ENCODE assay signal across 8 cellular contexts in the genomic region with DNA sequence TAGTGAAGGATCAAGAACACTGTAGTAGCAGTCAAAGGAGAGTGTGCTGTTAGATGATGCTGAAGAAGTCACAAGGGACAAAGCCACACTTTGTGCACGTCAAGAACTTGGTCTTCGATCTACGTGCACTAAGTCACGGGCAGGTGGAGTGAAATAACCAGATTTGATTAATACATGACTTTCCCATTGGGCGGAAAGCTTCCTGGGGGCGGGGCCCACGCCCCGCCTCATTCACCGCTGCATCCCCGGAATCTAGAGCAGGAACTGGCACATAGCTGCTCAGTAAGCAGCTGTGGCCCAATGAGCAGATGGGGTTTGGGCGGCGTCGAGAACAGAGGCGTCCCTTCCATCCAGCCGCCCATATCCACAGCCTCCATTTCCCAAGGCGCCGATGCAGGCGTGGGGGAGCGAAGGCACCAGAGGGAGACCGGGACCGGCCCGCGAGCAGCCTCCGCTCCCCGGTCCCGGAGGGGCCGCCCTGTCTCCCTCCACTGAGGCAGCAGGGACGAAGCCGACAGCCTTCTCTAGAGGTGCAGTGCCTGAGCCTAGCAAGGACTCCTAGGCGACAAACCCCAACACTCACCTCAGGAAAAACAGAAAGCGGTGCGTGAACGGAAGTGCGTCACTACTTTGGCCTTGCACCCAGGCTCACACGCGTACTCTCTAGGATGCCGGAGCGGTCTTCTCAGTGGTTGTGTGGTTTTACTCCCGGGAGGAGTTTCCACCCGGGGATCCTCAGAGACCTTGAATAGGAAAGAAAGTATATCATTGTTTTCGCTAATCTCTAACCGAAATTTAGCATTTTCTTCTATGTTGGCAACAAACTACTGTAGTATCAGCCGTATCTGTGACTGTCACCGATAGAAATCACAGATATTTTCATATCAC. TPM values are rescaled to one million over a fixed set of nuclear protein-coding genes. Genes with fewer than 3 reads are reported as not detected.
DNase-seq lines count a peak whose midpoint lies in the region; ATAC-seq, FAIRE-seq and TF ChIP-seq lines count a peak whose summit lies in the region.

No MANE protein-coding gene starts in this region.

- DNase-seq in COR-L47 (lab: John Stamatoyannopoulos, UW) (peak; percentile 81), HTR-8/SVneo (ENCODE audit: insufficient read length, low spot score) (peak; percentile 97), NOMO-1 treated with dmso at 0.1 percent for 144 hours (lab: John Stamatoyannopoulos, UW; ENCODE audit: unreplicated experiment) (peak; percentile 80), endothelial cell of umbilical vein (ENCODE audit: low read depth, low spot score) (peak; percentile 88), midbrain (lab: John Stamatoyannopoulos, UW) (peak; percentile 93)
- DNase-seq in activated CD8-positive, alpha-beta memory T cell treated with anti-CD3 and anti-CD28 coated beads, Interleukin-2, amount 50 U/mL, for 48 hours, result peak; percentile 84
- DNase-seq in stimulated activated CD8-positive, alpha-beta memory T cell treated with anti-CD3 and anti-CD28 coated beads, Interleukin-15, amount 100 ng/mL, for 48 hours (ENCODE audit: low read depth in 2 of 2), result peak; percentile 68 to 75

- H3K27me3 ChIP-seq in endothelial cell of umbilical vein (ENCODE audit: control insufficient read depth in 2 of 2, insufficient read depth in 2 of 2, low read length in 2 of 2), result no peaks in the 10 kb centered on the region

- peak; percentile 70 for TF ChIP-seq POLR2A in endothelial cell of umbilical vein (IDR thresholded peaks at IDR 0.05; ENCODE audit: low read depth, low read length)

- H3K4me2 ChIP-seq in endothelial cell of umbilical vein (ENCODE audit: insufficient read depth, low read length), result peak overlapping the region; percentile 93

- no peaks in the 10 kb centered on the region for H3K36me3 ChIP-seq in endothelial cell of umbilical vein (ENCODE audit: control insufficient read depth in 2 of 2, extremely low read depth in 1 of 2, insufficient read depth in 2 of 2, low read length in 2 of 2)

- intact Hi-C loops in endothelial cell of umbilical vein (cut with micrococcal nuclease), result loop anchor here (1.0 to 5.0 kb wide), 2 partner anchors 22 to 128 kb away; partner anchors contain the start of gene ZNF23

- peak overlapping the region; percentile 90 for H3K9ac ChIP-seq in endothelial cell of umbilical vein (replicated peaks; ENCODE audit: extremely low read depth, insufficient read depth, low read length)

- H4K20me1 ChIP-seq in endothelial cell of umbilical vein (replicated peaks; ENCODE audit: control insufficient read depth, extremely low read depth, insufficient read depth, low read length), result no peaks in the 10 kb centered on the region

- peak; percentile 99 for FAIRE-seq in HTR-8/SVneo (lab: Jason Lieb, UNC)
- FAIRE-seq in endothelial cell of umbilical vein (lab: Jason Lieb, UNC), result peak; percentile 100

- peak overlapping the region; percentile 76 for H3K27ac ChIP-seq in endothelial cell of umbilical vein (ENCODE audit: insufficient read depth, low read depth, low read length)

- H2AFZ ChIP-seq in endothelial cell of umbilical vein (ENCODE audit: low read depth, low read length), result peak overlapping the region; percentile 94

- H3K9me1 ChIP-seq in endothelial cell of umbilical vein (replicated peaks; ENCODE audit: control insufficient read depth, extremely low read depth, insufficient read depth, low read length), result no peaks in the 10 kb centered on the region

- BruUV-seq in endothelial cell of umbilical vein (replicated peaks; lab: Mats Ljungman, UMichigan), result TSS peak; percentile 83

- peak; percentile 89 for ATAC-seq in GM21381 (IDR thresholded peaks at IDR 0.05; ENCODE audit: unreplicated experiment)

- no peaks in the 10 kb centered on the region for H3K79me2 ChIP-seq in endothelial cell of umbilical vein (ENCODE audit: control insufficient read depth, insufficient read depth, low read length)

- no peaks in the 10 kb centered on the region for H3K9me3 ChIP-seq in endothelial cell of umbilical vein (replicated peaks; ENCODE audit: control insufficient read depth, insufficient read depth, low read length)

- peaks cover 4% of the 10 kb centered on the region for H3K4me1 ChIP-seq in endothelial cell of umbilical vein (ENCODE audit: control insufficient read depth, extremely low read depth, insufficient read depth, low read length)

- H3K4me3 ChIP-seq in endothelial cell of umbilical vein (replicated peaks in 1 of 3; ENCODE audit: insufficient read depth in 1 of 3, low read depth in 1 of 3, low read length in 3 of 3), result peak overlapping the region; percentile 16 to 80 (median 67)

- CTCF ChIA-PET in endothelial cell of umbilical vein (lab: Charles Lee), result interaction anchor here (1.1 to 1.4 kb wide), 4 partner anchors 15 to 72 kb away, joined by 4 to 7 read pairs (median 6); partner anchors contain the start of gene ZNF23

- POLR2A ChIA-PET in endothelial cell of umbilical vein (lab: Charles Lee), result interaction anchor here (0.6 to 1.4 kb wide), 3 partner anchors 22 to 151 kb away, joined by 4 to 8 read pairs (median 5); partner anchors contain the start of gene ZNF23

- TF ChIP-seq CTCF in endothelial cell of umbilical vein (IDR thresholded peaks at IDR 0.05; ENCODE audit: extremely low read depth in 1 of 2, insufficient read depth in 1 of 2, low read depth in 1 of 2, low read length in 2 of 2), result no peak

- dilution Hi-C loops in endothelial cell of umbilical vein (cut with MboI; ENCODE audit: extremely low pct_ligation_motif_present, low sequenced_read_pairs), result no loop called here

TF ChIP-seq in endothelial cell of umbilical vein, 7 proteins besides CTCF, POLR2A, EP300 and RAD21:
- TF ChIP-seq JUN (IDR thresholded peaks at IDR 0.05; ENCODE audit: borderline replicate concordance, insufficient read depth, insufficient read length, low read depth) (no peak), POLR2AphosphoS5 (IDR thresholded peaks at IDR 0.05; ENCODE audit: insufficient read depth, low read depth, low read length) (peak; percentile 61), FOS (IDR thresholded peaks at IDR 0.05; ENCODE audit: borderline replicate concordance, insufficient read depth, low read length) (no peak), EZH2 (IDR thresholded peaks at IDR 0.05; ENCODE audit: borderline replicate concordance, low read depth, low read length, severe bottlenecking) (no peak), MYC (IDR thresholded peaks at IDR 0.05; ENCODE audit: low read depth, low read length) (no peak), MAX (IDR thresholded peaks at IDR 0.05; ENCODE audit: insufficient read depth, insufficient read length) (no peak), GATA2 (IDR thresholded peaks at IDR 0.05; ENCODE audit: insufficient read depth, insufficient read length, low read depth, low read length) (no peak)

RNA-seq across cellular contexts. Expression of gene ZNF19, which starts 4.9 kb away (rescaled TPM):
- 2.3 and 2.6 TPM in 2 replicates for total RNA-seq in endothelial cell of umbilical vein
- polyA plus RNA-seq in endothelial cell of umbilical vein, result 0.64 and 0.98 TPM in 2 replicates
- polyA plus RNA-seq in endothelial cell of umbilical vein (2011; cell fraction: cytosol; rRNA removed), result 0.35 and 0.62 TPM in 2 replicates
- 2.6 and 2.8 TPM in 2 replicates for polyA plus RNA-seq in endothelial cell of umbilical vein (2011; cell fraction: nucleus; rRNA removed)
- polyA plus RNA-seq in endothelial cell of umbilical vein (2012), result 0.72 and 0.95 TPM in 2 replicates
- polyA minus RNA-seq in endothelial cell of umbilical vein, result 3.1 and 3.5 TPM in 2 replicates
- polyA minus RNA-seq in endothelial cell of umbilical vein (2011; cell fraction: cytosol; rRNA and poly(A)+ RNA removed), result 0.41 TPM
- 8.0 and 8.3 TPM in 2 replicates for polyA minus RNA-seq in endothelial cell of umbilical vein (2011; cell fraction: nucleus; rRNA and poly(A)+ RNA removed)

RNA-seq across cellular contexts. Expression of gene ZNF23, which starts 22.2 kb away (rescaled TPM):
- 4.7 and 6.4 TPM in 2 replicates for total RNA-seq in endothelial cell of umbilical vein
- polyA plus RNA-seq in endothelial cell of umbilical vein, result 2.1 TPM in 2 replicates
- polyA plus RNA-seq in endothelial cell of umbilical vein (2011; cell fraction: cytosol; rRNA removed), result 2.6 and 2.9 TPM in 2 replicates
- 5.0 and 7.5 TPM in 2 replicates for polyA plus RNA-seq in endothelial cell of umbilical vein (2011; cell fraction: nucleus; rRNA removed)
- polyA plus RNA-seq in endothelial cell of umbilical vein (2012), result 7.8 and 8.6 TPM in 2 replicates
- 3.6 and 7.1 TPM in 2 replicates for polyA minus RNA-seq in endothelial cell of umbilical vein
- 1.8 TPM for polyA minus RNA-seq in endothelial cell of umbilical vein (2011; cell fraction: cytosol; rRNA and poly(A)+ RNA removed)
- polyA minus RNA-seq in endothelial cell of umbilical vein (2011; cell fraction: nucleus; rRNA and poly(A)+ RNA removed), result 2.7 and 4.6 TPM in 2 replicates

RNA-seq across cellular contexts. Expression of gene CHST4, which starts 42.0 kb away (rescaled TPM):
- not detected in 2 replicates for total RNA-seq in endothelial cell of umbilical vein
- not detected in 2 replicates for polyA plus RNA-seq in endothelial cell of umbilical vein
- polyA plus RNA-seq in endothelial cell of umbilical vein (2011; cell fraction: cytosol; rRNA removed), result not detected in 2 replicates
- polyA plus RNA-seq in endothelial cell of umbilical vein (2011; cell fraction: nucleus; rRNA removed), result not detected in 2 replicates
- not detected in 2 replicates for polyA plus RNA-seq in endothelial cell of umbilical vein (2012)
- polyA minus RNA-seq in endothelial cell of umbilical vein, result not detected in 2 replicates
- not detected for polyA minus RNA-seq in endothelial cell of umbilical vein (2011; cell fraction: cytosol; rRNA and poly(A)+ RNA removed)
- not detected in 2 replicates for polyA minus RNA-seq in endothelial cell of umbilical vein (2011; cell fraction: nucleus; rRNA and poly(A)+ RNA removed)

RNA-seq across cellular contexts. Expression of gene TLE7, which starts 42.4 kb away (rescaled TPM):
- total RNA-seq in endothelial cell of umbilical vein, result not detected in 2 replicates
- not detected in 2 replicates for polyA plus RNA-seq in endothelial cell of umbilical vein
- not detected in 2 replicates for polyA plus RNA-seq in endothelial cell of umbilical vein (2011; cell fraction: cytosol; rRNA removed)
- not detected in 2 replicates for polyA plus RNA-seq in endothelial cell of umbilical vein (2011; cell fraction: nucleus; rRNA removed)
- polyA plus RNA-seq in endothelial cell of umbilical vein (2012), result not detected in 2 replicates
- not detected in 2 replicates for polyA minus RNA-seq in endothelial cell of umbilical vein
- polyA minus RNA-seq in endothelial cell of umbilical vein (2011; cell fraction: cytosol; rRNA and poly(A)+ RNA removed), result not detected
- polyA minus RNA-seq in endothelial cell of umbilical vein (2011; cell fraction: nucleus; rRNA and poly(A)+ RNA removed), result not detected in 2 replicates

Comparison
In these comparisons a context has a peak if more than half of its experiments do, and no peak if none do; other contexts are left out.
1. Peak in every context shown above with its lines: DNase-seq, ATAC-seq, H3K4me3 ChIP-seq and H3K27ac ChIP-seq.